ENCODE assay signal across 25 cellular contexts in genomic region chr7:140631602-140632001, GRCh38. TPM values are rescaled to one million over a fixed set of nuclear protein-coding genes. Genes with fewer than 3 reads are reported as not detected.
DNase-seq lines count a peak whose midpoint lies in the region; TF ChIP-seq lines count a peak whose summit lies in the region.
"Had no signal": no experiment of that assay in that cellular context is flagged by ENCODE, and none has a peak within 500 bp of the region (broad histone marks: within the 10 kb centered on the region; RNA-seq: fewer than 3 reads in every experiment).

No MANE protein-coding gene starts in this region.

- no peak overlapping the region for H3K4me3 Mint-ChIP-seq in activated naive CD4-positive, alpha-beta T cell treated with anti-CD3 and anti-CD28 coated beads for 36 hours
- H3K4me3 Mint-ChIP-seq in activated CD4-positive, alpha-beta memory T cell treated with anti-CD3 and anti-CD28 coated beads, Interleukin-2, amount 10 ng/mL, durations not matched to agents 7 days and 5 days = no peak overlapping the region
- H3K4me3 Mint-ChIP-seq: activated naive CD8-positive, alpha-beta T cell treated with anti-CD3 and anti-CD28 coated beads, Interleukin-2, amount 50 U/mL, for 24 hours; CD4-positive, CD25-positive, alpha-beta regulatory T cell; natural killer cell treated with Interleukin-12 subunit alpha and Interleukin-12 subunit beta and Interleukin-15 and Interleukin-18, amount 100 ng/mL, for 72 hours; stimulated activated naive CD8-positive, alpha-beta T cell treated with anti-CD3 and anti-CD28 coated beads, Interleukin-15, amount 100 ng/mL, for 72 hours; T-helper 1 cell treated with Interleukin-12 subunit alpha and Interleukin-12 subunit beta and Interleukin-4 antibody, amounts not matched to agents 30 μg/mL and 1 μg/mL, for 36 hours had no signal

- H3K27me3 ChIP-seq in Peyer's patch (no peaks in the 10 kb centered on the region), left ventricle myocardium inferior (ENCODE audit: low read depth) (no peaks in the 10 kb centered on the region), parathyroid adenoma (ENCODE audit: control insufficient read depth, insufficient read depth, low read length) (no peaks in the 10 kb centered on the region), transverse colon (no peaks in the 10 kb centered on the region)
- H3K27me3 ChIP-seq: breast epithelium, MG63 had no signal

- TF ChIP-seq POLR2A in Peyer's patch (IDR thresholded peaks at IDR 0.05) (no peak), transverse colon (IDR thresholded peaks at IDR 0.05) (no peak)

- H3K27ac ChIP-seq in Peyer's patch = peak overlapping the region in 3 of 4 donors; percentile 17 to 62 (median 47)
- peak overlapping the region; percentile 89 for H3K27ac ChIP-seq in left ventricle myocardium inferior (replicated peaks)
- peak overlapping the region; percentile 20 for H3K27ac ChIP-seq in parathyroid adenoma
- H3K27ac ChIP-seq in transverse colon = peak overlapping the region; percentile 29 to 56 (median 48)

- H3K36me3 Mint-ChIP-seq in activated naive CD4-positive, alpha-beta T cell treated with anti-CD3 and anti-CD28 coated beads for 36 hours (ENCODE audit: low read depth) = no peaks in the 10 kb centered on the region
- no peaks in the 10 kb centered on the region for H3K36me3 Mint-ChIP-seq in activated CD4-positive, alpha-beta memory T cell treated with anti-CD3 and anti-CD28 coated beads, Interleukin-2, amount 10 ng/mL, durations not matched to agents 7 days and 5 days (ENCODE audit: low read depth)
- H3K36me3 Mint-ChIP-seq: CD4-positive, CD25-positive, alpha-beta regulatory T cell; natural killer cell treated with Interleukin-12 subunit alpha and Interleukin-12 subunit beta and Interleukin-15 and Interleukin-18, amount 100 ng/mL, for 72 hours had no signal

- H3K36me3 ChIP-seq in Peyer's patch (no peaks in the 10 kb centered on the region), left ventricle myocardium inferior (no peaks in the 10 kb centered on the region), parathyroid adenoma (ENCODE audit: control insufficient read depth, insufficient read depth, low read length) (no peaks in the 10 kb centered on the region), transverse colon (no peaks in the 10 kb centered on the region)
- H3K36me3 ChIP-seq: breast epithelium had no signal

- no peak overlapping the region for H2AFZ ChIP-seq in parathyroid adenoma

- H3K4me3 ChIP-seq in Peyer's patch (no peak overlapping the region), left ventricle myocardium inferior (peak overlapping the region; percentile 10), parathyroid adenoma (ENCODE audit: low read depth, low read length) (no peak overlapping the region), transverse colon (no peak overlapping the region)
- H3K4me3 ChIP-seq: breast epithelium, MG63 had no signal

- no peaks in the 10 kb centered on the region for H3K79me2 ChIP-seq in parathyroid adenoma

- no peak for TF ChIP-seq CTCF in Peyer's patch (IDR thresholded peaks at IDR 0.05)
- TF ChIP-seq CTCF in left ventricle myocardium inferior (IDR thresholded peaks at IDR 0.05; ENCODE audit: borderline replicate concordance) = no peak
- TF ChIP-seq CTCF in parathyroid adenoma (IDR thresholded peaks at IDR 0.05) = no peak
- no peak for TF ChIP-seq CTCF in transverse colon (IDR thresholded peaks at IDR 0.05)

- intact Hi-C loops in left ventricle myocardium inferior (cut with micrococcal nuclease) = no loop called here
- intact Hi-C loops in transverse colon (cut with DNase I; ENCODE audit: low total_unique reads) = no loop called here
- intact Hi-C loops in activated naive CD4-positive, alpha-beta T cell treated with anti-CD3 and anti-CD28 coated beads for 36 hours (cut with micrococcal nuclease) = no loop called here

- WGBS in transverse colon (ENCODE audit: low coverage in 1 of 2), 2 donors = 70% methylated on average over 7 of the region's 7 CpGs; no CpG with 5 or more reads in 1 of the 2 donors

- no peak overlapping the region for H3K27ac Mint-ChIP-seq in activated naive CD4-positive, alpha-beta T cell treated with anti-CD3 and anti-CD28 coated beads for 36 hours
- H3K27ac Mint-ChIP-seq in activated CD4-positive, alpha-beta memory T cell treated with anti-CD3 and anti-CD28 coated beads, Interleukin-2, amount 10 ng/mL, durations not matched to agents 7 days and 5 days = no peak overlapping the region
- H3K27ac Mint-ChIP-seq: activated naive CD8-positive, alpha-beta T cell treated with anti-CD3 and anti-CD28 coated beads, Interleukin-2, amount 50 U/mL, for 24 hours; CD4-positive, CD25-positive, alpha-beta regulatory T cell; natural killer cell treated with Interleukin-12 subunit alpha and Interleukin-12 subunit beta and Interleukin-15 and Interleukin-18, amount 100 ng/mL, for 72 hours; stimulated activated naive CD8-positive, alpha-beta T cell treated with anti-CD3 and anti-CD28 coated beads, Interleukin-15, amount 100 ng/mL, for 72 hours; T-helper 1 cell treated with Interleukin-12 subunit alpha and Interleukin-12 subunit beta and Interleukin-4 antibody, amounts not matched to agents 30 μg/mL and 1 μg/mL, for 36 hours had no signal

- H3K27me3 Mint-ChIP-seq in activated naive CD4-positive, alpha-beta T cell treated with anti-CD3 and anti-CD28 coated beads for 36 hours (ENCODE audit: low read depth) = peaks cover 8% of the 10 kb centered on the region
- H3K27me3 Mint-ChIP-seq in activated CD4-positive, alpha-beta memory T cell treated with anti-CD3 and anti-CD28 coated beads, Interleukin-2, amount 10 ng/mL, durations not matched to agents 7 days and 5 days = peaks cover 27% of the 10 kb centered on the region

- no peak overlapping the region for H3K9ac ChIP-seq in parathyroid adenoma

- POLR2A ChIA-PET in activated CD4-positive, alpha-beta memory T cell treated with anti-CD3 and anti-CD28 coated beads, Interleukin-2, amount 10 ng/mL, durations not matched to agents 7 days and 5 days (lab: Charles Lee) = no interaction called here

- H3K9me3 ChIP-seq in Peyer's patch (no peaks in the 10 kb centered on the region), left ventricle myocardium inferior (replicated peaks) (no peaks in the 10 kb centered on the region), parathyroid adenoma (ENCODE audit: control insufficient read depth, low read length) (no peaks in the 10 kb centered on the region), transverse colon (no peaks in the 10 kb centered on the region)
- H3K9me3 ChIP-seq: breast epithelium, MG63 had no signal

- no peak for DNase-seq in Peyer's patch
- no peak for DNase-seq in left ventricle myocardium inferior
- DNase-seq in transverse colon = no peak
- no peak for DNase-seq in activated naive CD4-positive, alpha-beta T cell treated with anti-CD3 and anti-CD28 coated beads for 36 hours
- DNase-seq in activated CD4-positive, alpha-beta memory T cell treated with anti-CD3 and anti-CD28 coated beads, Interleukin-2, amount 10 ng/mL, durations not matched to agents 7 days and 5 days = no peak
- DNase-seq in NCI-H1092 treated with DMSO at 0.1 percent for 48 hours (lab: John Stamatoyannopoulos, UW) = no peak
- no peak for DNase-seq in SHP77 treated with DMSO at 0.1 percent for 48 hours (lab: John Stamatoyannopoulos, UW)
- DNase-seq: activated CD4-positive, alpha-beta T cell treated with anti-CD3 and anti-CD28 coated beads for 48 hours; activated effector memory CD4-positive, alpha-beta T cell treated with Interleukin-2 at 50 U/mL for 16 hours; activated naive CD8-positive, alpha-beta T cell treated with anti-CD3 and anti-CD28 coated beads, Interleukin-2, amount 50 U/mL, for 24 hours; CD4-positive, CD25-positive, alpha-beta regulatory T cell; cortex of kidney; DMS153; GF-D8; islet precursor cell; MG63; NCI-H1436 treated with DMSO at 0.1 percent for 48 hours; NCI-H748 treated with DMSO at 0.1 percent for 48 hours; small intestine; stimulated activated CD4-positive, alpha-beta T cell treated with anti-CD3 and anti-CD28 coated beads, Interleukin-4, amount 100 ng/mL, for 1 hour; stimulated activated naive CD8-positive, alpha-beta T cell treated with anti-CD3 and anti-CD28 coated beads, Interleukin-15, amount 100 ng/mL, for 72 hours had no signal

- no peak overlapping the region for H3K4me2 ChIP-seq in parathyroid adenoma (ENCODE audit: low read length)

- H3K9me3 Mint-ChIP-seq in activated naive CD4-positive, alpha-beta T cell treated with anti-CD3 and anti-CD28 coated beads for 36 hours = no peaks in the 10 kb centered on the region
- H3K9me3 Mint-ChIP-seq in activated CD4-positive, alpha-beta memory T cell treated with anti-CD3 and anti-CD28 coated beads, Interleukin-2, amount 10 ng/mL, durations not matched to agents 7 days and 5 days = no peaks in the 10 kb centered on the region
- H3K9me3 Mint-ChIP-seq: activated naive CD8-positive, alpha-beta T cell treated with anti-CD3 and anti-CD28 coated beads, Interleukin-2, amount 50 U/mL, for 24 hours; CD4-positive, CD25-positive, alpha-beta regulatory T cell; natural killer cell treated with Interleukin-12 subunit alpha and Interleukin-12 subunit beta and Interleukin-15 and Interleukin-18, amount 100 ng/mL, for 72 hours; stimulated activated naive CD8-positive, alpha-beta T cell treated with anti-CD3 and anti-CD28 coated beads, Interleukin-15, amount 100 ng/mL, for 72 hours; T-helper 1 cell treated with Interleukin-12 subunit alpha and Interleukin-12 subunit beta and Interleukin-4 antibody, amounts not matched to agents 30 μg/mL and 1 μg/mL, for 36 hours had no signal

- CTCF ChIA-PET in activated naive CD4-positive, alpha-beta T cell treated with anti-CD3 and anti-CD28 coated beads for 36 hours (lab: Charles Lee) = no interaction called here
- CTCF ChIA-PET in activated CD4-positive, alpha-beta memory T cell treated with anti-CD3 and anti-CD28 coated beads, Interleukin-2, amount 10 ng/mL, durations not matched to agents 7 days and 5 days (lab: Charles Lee) = interaction anchor here (0.6 kb wide), 1 partner anchor 155 kb away, joined by 4 read pairs; no protein-coding TSS in a partner anchor

- in situ Hi-C loops in transverse colon (cut with MboI; ENCODE audit: low pct_ligation_motif_present in 1 of 4, low pct_unique_long_range_greater_than_20kb in 1 of 4, low sequenced_read_pairs in 3 of 4) = no loop called here

- no peak for TF ChIP-seq EP300 in transverse colon (IDR thresholded peaks at IDR 0.05; ENCODE audit: low read depth)

- H3K4me1 ChIP-seq in Peyer's patch = peaks cover 0 to 15% (median 0%) of the 10 kb centered on the region in 4 donors
- H3K4me1 ChIP-seq in left ventricle myocardium inferior = peaks cover 100% of the 10 kb centered on the region
- H3K4me1 ChIP-seq in parathyroid adenoma = peaks cover 1% of the 10 kb centered on the region
- peaks cover 0 to 35% (median 2%) of the 10 kb centered on the region in 4 donors for H3K4me1 ChIP-seq in transverse colon
- H3K4me1 ChIP-seq: breast epithelium had no signal

- peaks cover 3% of the 10 kb centered on the region for H3K4me1 Mint-ChIP-seq in activated naive CD4-positive, alpha-beta T cell treated with anti-CD3 and anti-CD28 coated beads for 36 hours (ENCODE audit: low read depth)
- H3K4me1 Mint-ChIP-seq in activated CD4-positive, alpha-beta memory T cell treated with anti-CD3 and anti-CD28 coated beads, Interleukin-2, amount 10 ng/mL, durations not matched to agents 7 days and 5 days = no peaks in the 10 kb centered on the region
- H3K4me1 Mint-ChIP-seq: activated naive CD8-positive, alpha-beta T cell treated with anti-CD3 and anti-CD28 coated beads, Interleukin-2, amount 50 U/mL, for 24 hours; CD4-positive, CD25-positive, alpha-beta regulatory T cell; stimulated activated naive CD8-positive, alpha-beta T cell treated with anti-CD3 and anti-CD28 coated beads, Interleukin-15, amount 100 ng/mL, for 72 hours had no signal

RNA-seq across cellular contexts. Expression of gene DENND2A, which starts 9.0 kb away (rescaled TPM):
- 10 to 100 TPM in 2 of 4 donors, 1 to 10 TPM in 2; 1.6 to 44.6 (median 8.3) TPM for total RNA-seq in Peyer's patch
- total RNA-seq in left ventricle myocardium inferior = 10.8 TPM
- 10 to 100 TPM in 1 of 4 donors, 1 to 10 TPM in 3; 4.1 to 19.9 (median 7.1) TPM for total RNA-seq in transverse colon
- not detected for total RNA-seq in activated naive CD4-positive, alpha-beta T cell treated with anti-CD3 and anti-CD28 coated beads for 36 hours
- not detected for total RNA-seq in activated CD4-positive, alpha-beta memory T cell treated with anti-CD3 and anti-CD28 coated beads, Interleukin-2, amount 10 ng/mL, durations not matched to agents 7 days and 5 days
- total RNA-seq: CD4-positive, CD25-positive, alpha-beta regulatory T cell; natural killer cell treated with Interleukin-12 subunit alpha and Interleukin-12 subunit beta and Interleukin-15 and Interleukin-18, amount 100 ng/mL, for 72 hours had no signal

RNA-seq across cellular contexts. Expression of gene ADCK2, which starts 41.1 kb away (rescaled TPM):
- total RNA-seq in Peyer's patch = 10 to 100 TPM; 19.8 to 40.4 (median 25.8) TPM
- 8.5 TPM for total RNA-seq in left ventricle myocardium inferior
- total RNA-seq in transverse colon = 10 to 100 TPM; 31.6 to 43.8 (median 37.4) TPM
- 10 to 100 TPM; 22.1 TPM for total RNA-seq in activated naive CD4-positive, alpha-beta T cell treated with anti-CD3 and anti-CD28 coated beads for 36 hours
- total RNA-seq in activated CD4-positive, alpha-beta memory T cell treated with anti-CD3 and anti-CD28 coated beads, Interleukin-2, amount 10 ng/mL, durations not matched to agents 7 days and 5 days = 10 to 100 TPM; 23.4 to 23.9 TPM

Comparison
In these comparisons a context has a peak if more than half of its experiments do, and no peak if none do; other contexts are left out.
1. H3K27ac ChIP-seq: peak in every context shown above with its lines; median percentile 89 in left ventricle myocardium inferior; 48 in transverse colon; 47 in Peyer's patch; 20 in parathyroid adenoma.